15 cellular contexts compared by ENCODE assay signal in the genomic region with DNA sequence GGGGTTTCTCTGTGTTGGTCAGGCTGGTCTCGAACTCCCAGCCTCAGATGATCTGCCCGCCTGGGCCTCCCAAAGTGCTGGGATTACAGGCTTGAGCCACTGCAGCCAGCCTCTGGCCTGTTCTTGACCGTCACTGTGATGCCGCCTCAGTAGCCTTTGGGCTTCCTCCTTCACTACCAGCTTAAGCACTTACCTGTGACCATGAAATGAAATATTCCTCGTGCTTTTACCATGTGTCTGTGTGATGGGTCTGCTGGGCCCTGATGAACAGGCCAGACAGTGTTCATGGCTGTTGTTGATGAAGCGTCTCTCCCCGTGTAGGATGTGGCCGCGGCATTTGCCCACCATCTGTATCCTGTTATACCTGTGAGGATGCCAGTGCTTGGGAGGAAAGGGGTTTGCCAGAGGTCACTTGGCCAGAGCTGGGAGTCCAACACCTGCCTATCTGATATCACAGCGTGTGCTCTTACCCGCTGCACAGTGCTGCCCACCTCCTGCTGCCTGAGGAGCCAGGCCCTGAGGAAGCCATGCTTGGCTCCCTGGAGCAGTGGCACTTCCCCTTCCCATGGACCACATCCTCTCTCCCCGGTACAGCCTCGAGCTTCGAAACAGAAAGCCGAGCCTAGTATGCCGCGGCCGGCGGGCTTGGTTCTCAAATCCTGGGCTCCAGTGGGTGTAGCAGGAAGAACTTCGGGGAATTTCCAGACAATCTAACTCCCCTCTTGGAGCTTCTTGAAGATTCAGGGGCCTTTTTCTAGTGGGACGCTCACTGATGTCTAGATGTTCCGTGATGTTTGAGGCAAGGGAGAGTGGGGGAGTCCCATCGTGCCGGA.
DNase-seq lines count a peak whose midpoint lies in the region; ATAC-seq, FAIRE-seq and TF ChIP-seq lines count a peak whose summit lies in the region.
"Had no signal": no experiment of that assay in that cellular context is flagged by ENCODE, and none has a peak within 500 bp of the region (broad histone marks: within the 10 kb centered on the region; RNA-seq: fewer than 3 reads in every experiment).

No MANE protein-coding gene starts in this region.

- peaks cover 20% of the 10 kb centered on the region for H3K36me3 Mint-ChIP-seq in natural killer cell treated with Interleukin-12 subunit alpha and Interleukin-12 subunit beta and Interleukin-15 and Interleukin-18, amount 100 ng/mL, for 72 hours
- H3K36me3 Mint-ChIP-seq in nephron progenitor cell (ENCODE audit: low read depth) = peaks cover 7% of the 10 kb centered on the region

- H3K9me3 Mint-ChIP-seq in natural killer cell treated with Interleukin-12 subunit alpha and Interleukin-12 subunit beta and Interleukin-15 and Interleukin-18, amount 100 ng/mL, for 72 hours = peaks cover 10% of the 10 kb centered on the region
- peaks cover 7% of the 10 kb centered on the region for H3K9me3 Mint-ChIP-seq in nephron progenitor cell

- no peaks in the 10 kb centered on the region for H3K27me3 Mint-ChIP-seq in natural killer cell treated with Interleukin-12 subunit alpha and Interleukin-12 subunit beta and Interleukin-15 and Interleukin-18, amount 100 ng/mL, for 72 hours
- peaks cover 6% of the 10 kb centered on the region for H3K27me3 Mint-ChIP-seq in nephron progenitor cell (ENCODE audit: low read depth, poor library complexity)

- DNase-seq in GM19239 (ENCODE audit: insufficient read length, low spot score) = no peak
- DNase-seq in dermis blood vessel endothelial cell = peak; percentile 31
- no peak for DNase-seq in natural killer cell treated with Interleukin-12 subunit alpha and Interleukin-12 subunit beta and Interleukin-15 and Interleukin-18, amount 100 ng/mL, for 72 hours (ENCODE audit: low spot score)
- DNase-seq in nephron progenitor cell = no peak
- DNase-seq in HPDE6-E6E7 (ENCODE audit: extremely low spot score) = no peak
- no peak for DNase-seq in stimulated activated CD4-positive, alpha-beta T cell treated with anti-CD3 and anti-CD28 coated beads, Interleukin-4, amount 100 ng/mL, for 1 hour
- DNase-seq in coronary artery (ENCODE audit: low spot score) = no peak
- DNase-seq: activated CD4-positive, alpha-beta T cell treated with anti-CD3 and anti-CD28 coated beads for 48 hours; GOT3; IMR-90; NCI-H187 treated with DMSO at 0.1 percent for 48 hours; NK-92 treated with Interleukin-12 subunit alpha and Interleukin-12 subunit beta, amount 100 ng/mL, for 24 hours had no signal

- TF ChIP-seq CTCF in nephron progenitor cell (IDR thresholded peaks at IDR 0.05) (no peak), coronary artery (IDR thresholded peaks at IDR 0.05) (no peak)

- ATAC-seq in HG03571 (IDR thresholded peaks at IDR 0.05; ENCODE audit: unreplicated experiment) = peak; percentile 83
- ATAC-seq in natural killer cell treated with Interleukin-12 subunit alpha and Interleukin-12 subunit beta and Interleukin-15 and Interleukin-18, amount 100 ng/mL, for 72 hours = peak; percentile 22 to 36

- H3K4me3 Mint-ChIP-seq in natural killer cell treated with Interleukin-12 subunit alpha and Interleukin-12 subunit beta and Interleukin-15 and Interleukin-18, amount 100 ng/mL, for 72 hours = peak overlapping the region; percentile 33
- no peak overlapping the region for H3K4me3 Mint-ChIP-seq in nephron progenitor cell
- H3K4me3 Mint-ChIP-seq: nephron had no signal

- H3K27ac Mint-ChIP-seq in natural killer cell treated with Interleukin-12 subunit alpha and Interleukin-12 subunit beta and Interleukin-15 and Interleukin-18, amount 100 ng/mL, for 72 hours = peak overlapping the region; percentile 81 to 83
- H3K27ac Mint-ChIP-seq in nephron progenitor cell = no peak overlapping the region
- H3K27ac Mint-ChIP-seq: nephron had no signal

- H3K4me1 Mint-ChIP-seq in natural killer cell treated with Interleukin-12 subunit alpha and Interleukin-12 subunit beta and Interleukin-15 and Interleukin-18, amount 100 ng/mL, for 72 hours (ENCODE audit: low read depth in 2 of 2) = peaks cover 38 to 40% of the 10 kb centered on the region in 2 donors
- peaks cover 35% of the 10 kb centered on the region for H3K4me1 Mint-ChIP-seq in nephron progenitor cell

- peak; percentile 58 for FAIRE-seq in GM19239 (lab: Jason Lieb, UNC)
- FAIRE-seq: islet of Langerhans had no signal

- H3K27ac ChIP-seq in coronary artery = no peak overlapping the region

- no peak overlapping the region for H3K4me3 ChIP-seq in coronary artery
